In the genomic region with DNA sequence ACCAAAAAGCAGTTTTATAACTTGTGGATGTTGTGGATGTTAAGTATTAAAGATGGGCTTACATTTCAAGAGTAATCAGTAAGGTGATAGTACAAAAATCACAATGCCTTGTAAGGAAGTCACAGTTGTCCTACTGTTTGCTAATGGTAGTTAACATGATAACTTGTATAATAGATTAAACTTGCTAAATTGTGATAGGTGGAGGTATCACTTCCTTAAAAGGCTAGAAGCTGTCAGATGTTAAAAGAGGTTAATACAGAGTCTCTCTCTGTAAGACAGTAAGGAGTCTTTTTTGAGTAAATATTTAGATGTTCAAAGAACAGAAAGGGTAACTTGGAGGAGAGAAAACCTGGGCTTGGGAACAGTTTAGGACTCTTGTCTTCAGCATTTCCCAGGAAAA, we compare ENCODE assay signal across 19 cellular contexts. TPM values are rescaled to one million over a fixed set of nuclear protein-coding genes. Genes with fewer than 3 reads are reported as not detected.
A peak's percentile ranks its signal among the peaks of the same experiment; 100 is the strongest.
DNase-seq lines count a peak whose midpoint lies in the region; ATAC-seq lines count a peak whose summit lies in the region.
"Had no signal": no experiment of that assay in that cellular context is flagged by ENCODE, and none has a peak within 500 bp of the region (broad histone marks: within the 10 kb centered on the region; RNA-seq: fewer than 3 reads in every experiment).

No MANE protein-coding gene starts in this region.

- H3K27ac ChIP-seq in mesendoderm (ENCODE audit: low read depth, low read length), result no peak overlapping the region
- H3K27ac ChIP-seq in CD4-positive, alpha-beta memory T cell (ENCODE audit: low read depth, low read length), result no peak overlapping the region

- no peak overlapping the region for H2AK5ac ChIP-seq in mesendoderm (ENCODE audit: low read length)

- peak; percentile 11 for DNase-seq in astrocyte of the hippocampus (ENCODE audit: low read depth, low spot score)
- DNase-seq in mesendoderm, result peak; percentile 42
- no peak for DNase-seq in NOMO-1 treated with dmso at 0.1 percent for 144 hours (lab: John Stamatoyannopoulos, UW; ENCODE audit: unreplicated experiment)
- no peak for DNase-seq in CD4-positive, alpha-beta memory T cell
- no peak for DNase-seq in NCI-H2029 treated with DMSO at 0.1 percent for 48 hours (lab: John Stamatoyannopoulos, UW)
- DNase-seq in activated T-cell treated with anti-CD3 and anti-CD28 coated beads, Interleukin-2, amount 50 U/mL, for 72 hours, result no peak
- DNase-seq: 8988T; CD8-positive, alpha-beta T cell; DMS79; Kasumi-1; NCI-H1105 treated with DMSO at 0.1 percent for 48 hours; NCI-H1694 treated with DMSO at 0.1 percent for 48 hours; NCI-H446; NCI-H69; NK-92 treated with Interleukin-12 subunit alpha and Interleukin-12 subunit beta, amount 100 ng/mL, for 24 hours; RPMI8226 had no signal

- H3K4me1 Mint-ChIP-seq in CD4-positive, alpha-beta memory T cell, result peaks cover 4 to 10% (median 7%) of the 10 kb centered on the region in 4 donors
- no peaks in the 10 kb centered on the region for H3K4me1 Mint-ChIP-seq in activated T-cell treated with anti-CD3 and anti-CD28 coated beads, Interleukin-2, amount 50 U/mL, for 72 hours (ENCODE audit: low read depth)

- no peak overlapping the region for H3K4me2 ChIP-seq in mesendoderm (ENCODE audit: low read length)

- CTCF ChIA-PET in CD4-positive, alpha-beta memory T cell (lab: Charles Lee; ENCODE audit: partially characterized antibody), result no interaction called here

- no peaks in the 10 kb centered on the region for H3K36me3 Mint-ChIP-seq in CD4-positive, alpha-beta memory T cell
- H3K36me3 Mint-ChIP-seq in activated T-cell treated with anti-CD3 and anti-CD28 coated beads, Interleukin-2, amount 50 U/mL, for 72 hours (ENCODE audit: insufficient read depth in 2 of 2), result no peaks in the 10 kb centered on the region
- H3K36me3 Mint-ChIP-seq: CD8-positive, alpha-beta T cell; IgD-negative memory B cell had no signal

- H3K9ac ChIP-seq in mesendoderm (ENCODE audit: low read length), result no peak overlapping the region

- peaks cover 0 to 3% of the 10 kb centered on the region in 2 donors for H3K9me3 ChIP-seq in CD4-positive, alpha-beta memory T cell (ENCODE audit: control insufficient read depth in 1 of 2, low read length in 2 of 2)

- H3K36me3 ChIP-seq in mesendoderm (ENCODE audit: control insufficient read depth, insufficient read depth, low read length), result no peaks in the 10 kb centered on the region
- no peaks in the 10 kb centered on the region for H3K36me3 ChIP-seq in CD4-positive, alpha-beta memory T cell (ENCODE audit: insufficient read depth, low read length)

- H3K79me1 ChIP-seq in mesendoderm (ENCODE audit: low read length), result no peaks in the 10 kb centered on the region

- peaks cover 0 to 14% (median 6%) of the 10 kb centered on the region in 8 donors for H3K9me3 Mint-ChIP-seq in CD4-positive, alpha-beta memory T cell
- peaks cover 0 to 2% of the 10 kb centered on the region in 2 donors for H3K9me3 Mint-ChIP-seq in activated T-cell treated with anti-CD3 and anti-CD28 coated beads, Interleukin-2, amount 50 U/mL, for 72 hours

- intact Hi-C loops in CD4-positive, alpha-beta memory T cell (cut with micrococcal nuclease), result no loop called here

- H2BK5ac ChIP-seq in mesendoderm (ENCODE audit: low read length), result no peak overlapping the region

- peak; percentile 52 for ATAC-seq in GM18511 (IDR thresholded peaks at IDR 0.05; ENCODE audit: unreplicated experiment)
- ATAC-seq in HG03175 (IDR thresholded peaks at IDR 0.05; ENCODE audit: unreplicated experiment), result peak; percentile 53
- no peak for ATAC-seq in activated T-cell treated with anti-CD3 and anti-CD28 coated beads, Interleukin-2, amount 50 U/mL, for 72 hours (replicated peaks in 1 of 2)
- ATAC-seq: CD8-positive, alpha-beta T cell had no signal

- no peak overlapping the region for H2BK15ac ChIP-seq in mesendoderm (replicated peaks; ENCODE audit: low read depth)

- peaks cover 26 to 45% of the 10 kb centered on the region in 2 donors for H3K27me3 Mint-ChIP-seq in CD4-positive, alpha-beta memory T cell
- H3K27me3 Mint-ChIP-seq in activated T-cell treated with anti-CD3 and anti-CD28 coated beads, Interleukin-2, amount 50 U/mL, for 72 hours (ENCODE audit: low read depth), result peaks cover 49% of the 10 kb centered on the region

- no peak overlapping the region for H3K56ac ChIP-seq in mesendoderm (ENCODE audit: low read length)

- H3K27ac Mint-ChIP-seq in CD4-positive, alpha-beta memory T cell, result no peak overlapping the region
- no peak overlapping the region for H3K27ac Mint-ChIP-seq in activated T-cell treated with anti-CD3 and anti-CD28 coated beads, Interleukin-2, amount 50 U/mL, for 72 hours
- H3K27ac Mint-ChIP-seq: CD8-positive, alpha-beta T cell had no signal

- H3K23ac ChIP-seq in mesendoderm (ENCODE audit: low read length), result no peak overlapping the region

- H3K4ac ChIP-seq in mesendoderm (ENCODE audit: low read depth, low read length), result no peak overlapping the region

- no peak overlapping the region for H3K18ac ChIP-seq in mesendoderm (ENCODE audit: low read length)

- POLR2A ChIA-PET in CD4-positive, alpha-beta memory T cell (lab: Charles Lee; ENCODE audit: partially characterized antibody), result no interaction called here

- H3K4me3 Mint-ChIP-seq in CD4-positive, alpha-beta memory T cell, result no peak overlapping the region
- no peak overlapping the region for H3K4me3 Mint-ChIP-seq in activated T-cell treated with anti-CD3 and anti-CD28 coated beads, Interleukin-2, amount 50 U/mL, for 72 hours
- H3K4me3 Mint-ChIP-seq: CD8-positive, alpha-beta T cell; IgD-negative memory B cell had no signal

- no peaks in the 10 kb centered on the region for H3K79me2 ChIP-seq in mesendoderm (ENCODE audit: control insufficient read depth, insufficient read depth, low read length)

- H3K4me3 ChIP-seq in mesendoderm (ENCODE audit: low read length), result no peak overlapping the region
- H3K4me3 ChIP-seq in CD4-positive, alpha-beta memory T cell (ENCODE audit: low read length in 2 of 2), result no peak overlapping the region

- no peak overlapping the region for H4K8ac ChIP-seq in mesendoderm (ENCODE audit: low read depth, low read length)

- no peaks in the 10 kb centered on the region for H3K27me3 ChIP-seq in mesendoderm (ENCODE audit: insufficient read depth, low read length, poor library complexity)
- peaks cover 4% of the 10 kb centered on the region for H3K27me3 ChIP-seq in CD4-positive, alpha-beta memory T cell (ENCODE audit: insufficient read depth, low read length)

- H4K5ac ChIP-seq in mesendoderm (ENCODE audit: low read length), result no peak overlapping the region

- H3K4me1 ChIP-seq in mesendoderm (ENCODE audit: control insufficient read depth, low read depth, low read length), result peaks cover 2% of the 10 kb centered on the region
- peaks cover 7% of the 10 kb centered on the region for H3K4me1 ChIP-seq in CD4-positive, alpha-beta memory T cell (ENCODE audit: insufficient read depth, low read length)

- no peak overlapping the region for H2BK120ac ChIP-seq in mesendoderm (ENCODE audit: low read depth, low read length)

RNA-seq across cellular contexts. Expression of a gene that starts 14.2 kb away (rescaled TPM):
- 10.5 TPM for polyA plus RNA-seq in mesendoderm (2013, experiment 1 of 2)
- 11.5 TPM for polyA plus RNA-seq in mesendoderm (2013, experiment 2 of 2)
- total RNA-seq in CD4-positive, alpha-beta memory T cell, result 1 to 10 TPM; 2.9 to 3.4 TPM
- 1 to 10 TPM; 2.1 to 4.3 TPM for polyA plus RNA-seq in CD4-positive, alpha-beta memory T cell
- 1 to 10 TPM; 6.0 to 6.4 TPM for total RNA-seq in activated T-cell treated with anti-CD3 and anti-CD28 coated beads, Interleukin-2, amount 50 U/mL, for 72 hours

Comparison
In these comparisons a context has a peak if more than half of its experiments do, and no peak if none do; other contexts are left out.
1. ATAC-seq: peak in GM18511 (single experiment) and HG03175 (single experiment); none in activated T-cell treated with anti-CD3 and anti-CD28 coated beads, Interleukin-2, amount 50 U/mL, for 72 hours (0 of 2).
2. DNase-seq: peak in astrocyte of the hippocampus (single experiment) and mesendoderm (single experiment); none in NOMO-1 treated with dmso at 0.1 percent for 144 hours (single experiment), CD4-positive, alpha-beta memory T cell (0 of 5), NCI-H2029 treated with DMSO at 0.1 percent for 48 hours (single experiment) and activated T-cell treated with anti-CD3 and anti-CD28 coated beads, Interleukin-2, amount 50 U/mL, for 72 hours (0 of 2).